27 cellular contexts compared by ENCODE assay signal in the genomic region with DNA sequence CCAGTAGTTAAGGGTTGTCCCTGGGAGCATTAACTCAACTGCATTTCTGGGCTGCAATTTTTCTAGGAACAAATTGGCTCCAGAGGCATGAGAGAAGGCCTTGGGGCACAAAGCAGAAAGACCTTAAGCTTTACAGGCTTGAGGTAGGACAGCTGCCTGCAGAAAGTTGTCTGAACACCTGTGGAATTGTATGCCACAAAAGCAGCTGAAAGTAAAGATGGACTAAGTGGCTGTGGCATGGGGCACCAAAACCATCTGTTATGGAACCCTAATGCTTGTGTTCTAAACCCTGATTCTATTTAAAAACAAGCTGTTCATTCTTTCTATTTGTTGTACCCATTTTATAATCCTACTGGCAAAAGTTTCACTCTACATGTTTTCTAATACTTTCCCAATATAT.
"Had no signal": no experiment of that assay in that cellular context is flagged by ENCODE, and none has a peak within 500 bp of the region (broad histone marks: within the 10 kb centered on the region; RNA-seq: fewer than 3 reads in every experiment).

No MANE protein-coding gene starts in this region.

- H3K4me2 ChIP-seq: neural progenitor cell had no signal

- H3K36me3 Mint-ChIP-seq: naive thymus-derived CD4-positive, alpha-beta T cell; natural killer cell; neural progenitor cell; stimulated activated effector memory CD8-positive, alpha-beta T cell treated with anti-CD3 and anti-CD28 coated beads, Interleukin-12 subunit alpha, Interleukin-12 subunit beta, amount 100 ng/mL, for 72 hours; stimulated activated naive B cell treated with anti-CD40 and anti-IgM and Interleukin-4, amounts not matched to agents 10 μg/mL and 1 μg/mL and 100 μg/mL, for 72 hours had no signal

- H3K27ac ChIP-seq: neural progenitor cell, ovary, prostate gland, right lobe of liver, sigmoid colon, stomach, thoracic aorta, thyroid gland, tibial nerve, upper lobe of left lung, vagina had no signal

- H3K36me3 ChIP-seq: neural progenitor cell, ovary, prostate gland, right lobe of liver, sigmoid colon, stomach, thoracic aorta, thyroid gland, tibial nerve, upper lobe of left lung, vagina had no signal

- FAIRE-seq: small intestine, urothelium cell line had no signal

- H3K4me3 Mint-ChIP-seq: naive thymus-derived CD4-positive, alpha-beta T cell; natural killer cell; nephron; neural progenitor cell; stimulated activated effector memory CD8-positive, alpha-beta T cell treated with anti-CD3 and anti-CD28 coated beads, Interleukin-12 subunit alpha, Interleukin-12 subunit beta, amount 100 ng/mL, for 72 hours; stimulated activated naive B cell treated with anti-CD40 and anti-IgM and Interleukin-4, amounts not matched to agents 10 μg/mL and 1 μg/mL and 100 μg/mL, for 72 hours; stimulated activated naive CD8-positive, alpha-beta T cell treated with anti-CD3 and anti-CD28 coated beads, Interleukin-15, Interleukin-2, amounts not matched to agents 100 ng/mL and 50 ng/mL, for 24 hours had no signal

- H3K9ac ChIP-seq: neural progenitor cell had no signal

- H3K27me3 Mint-ChIP-seq: naive thymus-derived CD4-positive, alpha-beta T cell; stimulated activated naive B cell treated with anti-CD40 and anti-IgM and Interleukin-4, amounts not matched to agents 10 μg/mL and 1 μg/mL and 100 μg/mL, for 72 hours; stimulated activated naive CD8-positive, alpha-beta T cell treated with anti-CD3 and anti-CD28 coated beads, Interleukin-15, Interleukin-2, amounts not matched to agents 100 ng/mL and 50 ng/mL, for 24 hours had no signal

- H3K9me3 ChIP-seq: ovary, prostate gland, right lobe of liver, sigmoid colon, stomach, thoracic aorta, thyroid gland, tibial nerve, upper lobe of left lung, vagina had no signal

- H3K9me3 Mint-ChIP-seq: nephron; neural progenitor cell; stimulated activated effector memory CD8-positive, alpha-beta T cell treated with anti-CD3 and anti-CD28 coated beads, Interleukin-12 subunit alpha, Interleukin-12 subunit beta, amount 100 ng/mL, for 72 hours; stimulated activated naive B cell treated with anti-CD40 and anti-IgM and Interleukin-4, amounts not matched to agents 10 μg/mL and 1 μg/mL and 100 μg/mL, for 72 hours; stimulated activated naive CD8-positive, alpha-beta T cell treated with anti-CD3 and anti-CD28 coated beads, Interleukin-15, Interleukin-2, amounts not matched to agents 100 ng/mL and 50 ng/mL, for 24 hours had no signal

- H3K4me1 Mint-ChIP-seq: natural killer cell; nephron; stimulated activated effector memory CD8-positive, alpha-beta T cell treated with anti-CD3 and anti-CD28 coated beads, Interleukin-12 subunit alpha, Interleukin-12 subunit beta, amount 100 ng/mL, for 72 hours; stimulated activated naive B cell treated with anti-CD40 and anti-IgM and Interleukin-4, amounts not matched to agents 10 μg/mL and 1 μg/mL and 100 μg/mL, for 72 hours had no signal

- H2AFZ ChIP-seq: neural progenitor cell had no signal

- H3K27me3 ChIP-seq: neural progenitor cell, ovary, right lobe of liver, sigmoid colon, stomach, thyroid gland, tibial nerve, upper lobe of left lung, vagina had no signal

- H3K27ac Mint-ChIP-seq: naive thymus-derived CD4-positive, alpha-beta T cell; natural killer cell; nephron; neural progenitor cell; stimulated activated effector memory CD8-positive, alpha-beta T cell treated with anti-CD3 and anti-CD28 coated beads, Interleukin-12 subunit alpha, Interleukin-12 subunit beta, amount 100 ng/mL, for 72 hours; stimulated activated naive B cell treated with anti-CD40 and anti-IgM and Interleukin-4, amounts not matched to agents 10 μg/mL and 1 μg/mL and 100 μg/mL, for 72 hours; stimulated activated naive CD8-positive, alpha-beta T cell treated with anti-CD3 and anti-CD28 coated beads, Interleukin-15, Interleukin-2, amounts not matched to agents 100 ng/mL and 50 ng/mL, for 24 hours had no signal

- H3K4me3 ChIP-seq: neural progenitor cell, ovary, prostate gland, right lobe of liver, sigmoid colon, stomach, thoracic aorta, thyroid gland, tibial nerve, upper lobe of left lung, vagina had no signal

- DNase-seq: naive thymus-derived CD4-positive, alpha-beta T cell; natural killer cell; occipital lobe; ovary; right cardiac atrium; right lobe of liver; sigmoid colon; small intestine; stimulated activated CD4-positive, alpha-beta T cell treated with anti-CD3 and anti-CD28 coated beads, Interleukin-15, amount 100 ng/mL, for 24 hours; stimulated activated CD4-positive, alpha-beta T cell treated with anti-CD3 and anti-CD28 coated beads, Interleukin-2, amount 100 ng/mL, for 24 hours; stimulated activated CD4-positive, alpha-beta T cell treated with anti-CD3 and anti-CD28 coated beads, Interleukin-2, amount 100 ng/mL, for 48 hours; stimulated activated CD4-positive, alpha-beta T cell treated with anti-CD3 and anti-CD28 coated beads, Interleukin-4, amount 100 ng/mL, for 24 hours; stimulated activated naive B cell treated with anti-CD40 and anti-IgM and Interleukin-4, amounts not matched to agents 10 μg/mL and 1 μg/mL and 100 μg/mL, for 72 hours; stimulated activated naive CD4-positive, alpha-beta T cell treated with Interleukin-2 at 50 U/mL for 16 hours; stomach; thyroid gland; trophoblast cell; upper lobe of left lung had no signal

- ATAC-seq: naive thymus-derived CD4-positive, alpha-beta T cell; natural killer cell; right cardiac atrium; right lobe of liver; stimulated activated effector memory CD8-positive, alpha-beta T cell treated with anti-CD3 and anti-CD28 coated beads, Interleukin-12 subunit alpha, Interleukin-12 subunit beta, amount 100 ng/mL, for 72 hours; stimulated activated naive B cell treated with anti-CD40 and anti-IgM and Interleukin-4, amounts not matched to agents 10 μg/mL and 1 μg/mL and 100 μg/mL, for 72 hours had no signal

- H3K4me1 ChIP-seq: neural progenitor cell, prostate gland, right lobe of liver, sigmoid colon, stomach, thyroid gland, tibial nerve, upper lobe of left lung, vagina had no signal
